8 cellular contexts compared by ENCODE assay signal in genomic region chr3:69385723-69386483, GRCh38. TPM values are rescaled to one million over a fixed set of nuclear protein-coding genes. Genes with fewer than 3 reads are reported as not detected.
DNase-seq lines count a peak whose midpoint lies in the region; ATAC-seq and TF ChIP-seq lines count a peak whose summit lies in the region.

FRMD4B (minus strand) TSS chr3:69386088; CDS start chr3:69385989, 99 bp downstream.

- H3K23ac ChIP-seq in neuronal stem cell (ENCODE audit: low read depth, low read length, poor library complexity), result peak within 1 kb of the TSS; percentile 94

- peak within 1 kb of the TSS; percentile 92 for H3K4me2 ChIP-seq in neuronal stem cell (ENCODE audit: insufficient read depth, low read length, poor library complexity, severe bottlenecking)

- H3K4ac ChIP-seq in neuronal stem cell (ENCODE audit: low read length), result no peak within 1 kb of the TSS

- H3K27me3 ChIP-seq in adrenal gland, result peaks cover 4% of the 10 kb centered on the region
- H3K27me3 ChIP-seq in cardiac muscle cell, result peaks cover 40% of the 10 kb centered on the region
- H3K27me3 ChIP-seq in neuronal stem cell (ENCODE audit: control insufficient read depth in 3 of 3, insufficient read depth in 3 of 3, low read depth in 1 of 3, low read length in 3 of 3), result peaks cover 0 to 64% (median 13%) of the 10 kb centered on the region in 3 experiments
- no peaks in the 10 kb centered on the region for H3K27me3 ChIP-seq in aorta (ENCODE audit: control insufficient read depth in 1 of 2, insufficient read depth in 2 of 2, low read length in 1 of 2)

- H3K36me3 ChIP-seq in adrenal gland (replicated peaks in 1 of 2) (no peaks in the 10 kb centered on the region), cardiac muscle cell (no peaks in the 10 kb centered on the region), neuronal stem cell (replicated peaks in 1 of 2; ENCODE audit: control insufficient read depth in 2 of 2, insufficient read depth in 2 of 2, low read length in 2 of 2) (no peaks in the 10 kb centered on the region), aorta (ENCODE audit: control insufficient read depth in 1 of 2, insufficient read depth in 2 of 2, low read length in 1 of 2) (no peaks in the 10 kb centered on the region)

- H2AFZ ChIP-seq in neuronal stem cell (ENCODE audit: low read length), result peak within 1 kb of the TSS; percentile 84

- peak within 1 kb of the TSS; percentile 25 for H2BK5ac ChIP-seq in neuronal stem cell (ENCODE audit: low read length)

- H3K9me3 ChIP-seq in adrenal gland (replicated peaks in 1 of 3) (no peaks in the 10 kb centered on the region), cardiac muscle cell (ENCODE audit: low read depth) (no peaks in the 10 kb centered on the region), neuronal stem cell (replicated peaks in 1 of 2; ENCODE audit: control insufficient read depth in 2 of 2, insufficient read depth in 1 of 2, low read depth in 1 of 2, low read length in 2 of 2) (no peaks in the 10 kb centered on the region), aorta (ENCODE audit: control insufficient read depth, low read length) (no peaks in the 10 kb centered on the region)

- H3K18ac ChIP-seq in neuronal stem cell (ENCODE audit: low read length), result peak within 1 kb of the TSS; percentile 94

- H3K9ac ChIP-seq in neuronal stem cell (ENCODE audit: low read depth, low read length, poor library complexity), result peak within 1 kb of the TSS; percentile 92

- DNase-seq in NCI-H1105 treated with DMSO at 0.1 percent for 48 hours (lab: John Stamatoyannopoulos, UW) (peak; percentile 38), adrenal gland (peak; percentile 45 to 78 (median 61)), cardiac muscle cell (ENCODE audit: low read depth in 1 of 2, low spot score in 1 of 2) (peak; percentile 18 to 68), neuronal stem cell (ENCODE audit: low spot score) (no peak), aorta (peak; percentile 90 to 91), HCEC 1CT (no peak)

- peak within 1 kb of the TSS; percentile 13 for H2BK15ac ChIP-seq in neuronal stem cell (ENCODE audit: low read length)

- H3K79me1 ChIP-seq in neuronal stem cell (ENCODE audit: low read depth, low read length), result peaks cover 3% of the 10 kb centered on the region

- H3K14ac ChIP-seq in neuronal stem cell (ENCODE audit: low read length), result peak within 1 kb of the TSS; percentile 85

- intact Hi-C loops in adrenal gland (cut with DNase I), result no loop called here
- intact Hi-C loops in aorta (cut with DNase I), result no loop called here

- H3K4me3 ChIP-seq in adrenal gland (peak within 1 kb of the TSS in 2 of 4 donors; percentile 14 to 52), cardiac muscle cell (peak within 1 kb of the TSS; percentile 26), neuronal stem cell (ENCODE audit: low read length in 2 of 2) (peak within 1 kb of the TSS; percentile 24 to 75), aorta (ENCODE audit: low read length in 2 of 2) (peak within 1 kb of the TSS; percentile 12 to 30)

- TF ChIP-seq POLR2A in adrenal gland (IDR thresholded peaks at IDR 0.05), result no peak

- peak; percentile 24 for TF ChIP-seq CTCF in GM12873 (IDR thresholded peaks at IDR 0.05; ENCODE audit: insufficient read depth, low read depth, low read length, missing control alignments)
- peak in 3 of 6 experiments; percentile 7 to 38 (median 20) for TF ChIP-seq CTCF in adrenal gland (IDR thresholded peaks at IDR 0.05)
- peak; percentile 26 for TF ChIP-seq CTCF in cardiac muscle cell (IDR thresholded peaks at IDR 0.05; ENCODE audit: low read depth, low read length)

- ATAC-seq in aorta (ENCODE audit: low FRiP score), result peak; percentile 86
- ATAC-seq in GM21390 (IDR thresholded peaks at IDR 0.05; ENCODE audit: unreplicated experiment), result no peak

- no peak within 1 kb of the TSS for H2BK12ac ChIP-seq in neuronal stem cell (ENCODE audit: low read length)

- H2AK5ac ChIP-seq in neuronal stem cell (ENCODE audit: low read depth, low read length), result no peak within 1 kb of the TSS

- H2BK120ac ChIP-seq in neuronal stem cell (ENCODE audit: low read depth, low read length), result no peak within 1 kb of the TSS

- no peak within 1 kb of the TSS for H4K91ac ChIP-seq in neuronal stem cell (ENCODE audit: low read depth, low read length, poor library complexity)

- H4K8ac ChIP-seq in neuronal stem cell (ENCODE audit: low read depth, low read length), result no peak within 1 kb of the TSS

- H3K4me1 ChIP-seq in adrenal gland (replicated peaks in 1 of 2) (peaks cover 0 to 4% of the 10 kb centered on the region in 2 donors), cardiac muscle cell (ENCODE audit: low read depth) (peaks cover 3% of the 10 kb centered on the region), neuronal stem cell (ENCODE audit: control insufficient read depth in 2 of 2, insufficient read depth in 1 of 2, low read depth in 1 of 2, low read length in 2 of 2) (peaks cover 4 to 7% of the 10 kb centered on the region in 2 donors), aorta (ENCODE audit: control insufficient read depth in 1 of 2, insufficient read depth in 2 of 2, low read length in 2 of 2) (no peaks in the 10 kb centered on the region)

- 1 to 8% (median 2%) methylated on average over 8 to 64 of the region's 64 CpGs for WGBS in adrenal gland, 4 donors
- WGBS in neuronal stem cell (ENCODE audit: extremely low coverage in 2 of 2, insufficient read length in 2 of 2, insufficient replicate concordance in 1 of 2), 2 donors, result no CpG with 5 or more reads among the region's 64 CpGs
- WGBS in aorta, 2 donors, result 0 to 1% methylated on average over 63 to 64 of the region's 64 CpGs

- H3K27ac ChIP-seq in adrenal gland (peak within 1 kb of the TSS in 3 of 5 donors; percentile 1 to 45 (median 33)), cardiac muscle cell (no peak within 1 kb of the TSS), neuronal stem cell (replicated peaks; ENCODE audit: low read length) (no peak within 1 kb of the TSS), aorta (ENCODE audit: low read depth in 1 of 2, low read length in 2 of 2) (peak within 1 kb of the TSS in 1 of 2 donors; percentile 61)

RNA-seq across cellular contexts. Expression of gene FRMD4B, which starts in this region (rescaled TPM):
- total RNA-seq in adrenal gland (100 to 1,000 TPM in 1 of 8 donors, 10 to 100 TPM in 7; 12.5 to 165 (median 20.3) TPM), cardiac muscle cell (50.6 and 78.7 TPM in 2 replicates), aorta (10 to 100 TPM; 23.5 to 73.6 TPM)
- polyA plus RNA-seq in adrenal gland (1 to 10 TPM; 5.5 to 8.8 (median 7.1) TPM), cardiac muscle cell (38.6 and 68.0 TPM in 2 replicates), aorta (10 to 100 TPM in 1 of 2 donors, 1 to 10 TPM in 1; 5.6 to 24.4 TPM)
- polyA plus RNA-seq in neuronal stem cell (2013, experiment 1 of 2), result 9.6 TPM
- 9.9 TPM for polyA plus RNA-seq in neuronal stem cell (2013, experiment 2 of 2)

Comparison
In these comparisons a context has a peak if more than half of its experiments do, and no peak if none do; other contexts are left out.
1. DNase-seq: peak in NCI-H1105 treated with DMSO at 0.1 percent for 48 hours (single experiment), adrenal gland (7 of 7), cardiac muscle cell (2 of 2) and aorta (2 of 2); none in neuronal stem cell (single experiment) and HCEC 1CT (single experiment).
2. H3K27ac ChIP-seq: peak in adrenal gland (3 of 5); none in cardiac muscle cell (single experiment) and neuronal stem cell (single experiment).